13 cellular contexts compared by ENCODE assay signal in the genomic region with DNA sequence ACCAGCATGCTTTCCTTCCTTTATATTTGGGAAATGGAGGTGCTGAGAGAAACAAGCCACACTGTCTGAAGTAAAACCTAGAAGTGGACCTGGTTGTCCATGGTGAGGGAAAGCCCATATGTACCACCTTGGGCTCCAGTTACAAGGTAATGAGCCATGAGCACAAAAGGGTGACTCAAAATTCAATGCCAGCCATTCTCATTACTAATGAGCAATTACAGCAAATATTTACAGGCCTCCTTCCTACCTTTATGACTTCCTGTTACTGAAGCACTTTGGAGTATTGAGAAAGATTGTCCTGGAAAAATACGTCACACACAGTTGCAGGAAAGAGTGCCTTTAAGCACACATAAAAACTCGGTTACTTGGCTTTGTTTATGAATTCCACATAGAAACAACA. TPM values are rescaled to one million over a fixed set of nuclear protein-coding genes. Genes with fewer than 3 reads are reported as not detected.
A peak's percentile ranks its signal among the peaks of the same experiment; 100 is the strongest.
DNase-seq lines count a peak whose midpoint lies in the region; ATAC-seq, FAIRE-seq and TF ChIP-seq lines count a peak whose summit lies in the region.
"Had no signal": no experiment of that assay in that cellular context is flagged by ENCODE, and none has a peak within 500 bp of the region (broad histone marks: within the 10 kb centered on the region; RNA-seq: fewer than 3 reads in every experiment).

No MANE protein-coding gene starts in this region.

- H3K27ac ChIP-seq in lung (ENCODE audit: low read depth in 1 of 2, low read length in 1 of 2) = peak overlapping the region; percentile 64 to 80

- H3K27me3 Mint-ChIP-seq in activated CD4-positive, alpha-beta T cell treated with anti-CD3 and anti-CD28 coated beads, Interleukin-2, amount 10 ng/mL, durations not matched to agents 24 days and 14 days = peaks cover 63% of the 10 kb centered on the region

- H3K4me3 ChIP-seq in bronchial epithelial cell (ENCODE audit: low read depth, low read length) = no peak overlapping the region
- no peak overlapping the region for H3K4me3 ChIP-seq in lung

- no peak overlapping the region for H3K27ac Mint-ChIP-seq in activated CD4-positive, alpha-beta T cell treated with anti-CD3 and anti-CD28 coated beads, Interleukin-2, amount 10 ng/mL, durations not matched to agents 24 days and 14 days
- H3K27ac Mint-ChIP-seq: activated CD4-positive, alpha-beta memory T cell treated with anti-CD3 and anti-CD28 coated beads for 36 hours; CD8-positive, alpha-beta memory T cell had no signal

- H3K4me1 ChIP-seq in lung (ENCODE audit: control insufficient read depth in 2 of 2, insufficient read depth in 2 of 2, low read length in 2 of 2) = peaks cover 30 to 76% of the 10 kb centered on the region in 2 donors

- no peaks in the 10 kb centered on the region for H3K9me3 ChIP-seq in lung (ENCODE audit: control insufficient read depth in 2 of 2, insufficient read depth in 1 of 2, low read length in 1 of 2)

- ATAC-seq in lung (ENCODE audit: insufficient read depth, low FRiP score) (peak; percentile 50), GM19023 (IDR thresholded peaks at IDR 0.05; ENCODE audit: unreplicated experiment) (no peak), GM19328 (IDR thresholded peaks at IDR 0.05; ENCODE audit: unreplicated experiment) (no peak)

- peaks cover 15% of the 10 kb centered on the region for H3K9me3 Mint-ChIP-seq in activated CD4-positive, alpha-beta T cell treated with anti-CD3 and anti-CD28 coated beads, Interleukin-2, amount 10 ng/mL, durations not matched to agents 24 days and 14 days
- H3K9me3 Mint-ChIP-seq: CD8-positive, alpha-beta memory T cell had no signal

- H3K27me3 ChIP-seq in bronchial epithelial cell (ENCODE audit: control insufficient read depth, insufficient read depth, low read length) (no peaks in the 10 kb centered on the region), lung (ENCODE audit: control insufficient read depth, insufficient read depth) (no peaks in the 10 kb centered on the region)

- peaks cover 8% of the 10 kb centered on the region for H3K36me3 Mint-ChIP-seq in activated CD4-positive, alpha-beta T cell treated with anti-CD3 and anti-CD28 coated beads, Interleukin-2, amount 10 ng/mL, durations not matched to agents 24 days and 14 days (ENCODE audit: low read depth)

- DNase-seq in COR-L47 (lab: John Stamatoyannopoulos, UW) = peak; percentile 75
- peak; percentile 88 for DNase-seq in NCI-H146 (lab: John Stamatoyannopoulos, UW)
- DNase-seq in bronchial epithelial cell (ENCODE audit: low read depth) = peak; percentile 99
- no peak for DNase-seq in lung (ENCODE audit: low spot score)
- no peak for DNase-seq in activated CD4-positive, alpha-beta T cell treated with anti-CD3 and anti-CD28 coated beads, Interleukin-2, amount 10 ng/mL, durations not matched to agents 24 days and 14 days
- no peak for DNase-seq in NCI-H1694 treated with DMSO at 0.1 percent for 48 hours (lab: John Stamatoyannopoulos, UW)
- DNase-seq: caudate nucleus; CD8-positive, alpha-beta memory T cell; midbrain; NCI-H526 treated with DMSO at 0.1 percent for 48 hours had no signal

- no peak for FAIRE-seq in bronchial epithelial cell (lab: Jason Lieb, UNC)

- H3K36me3 ChIP-seq in bronchial epithelial cell (ENCODE audit: control insufficient read depth, insufficient read depth, low read length) (no peaks in the 10 kb centered on the region), lung (ENCODE audit: control insufficient read depth in 2 of 2, insufficient read depth in 2 of 2, low read length in 2 of 2) (no peaks in the 10 kb centered on the region)

- H3K4me3 Mint-ChIP-seq in activated CD4-positive, alpha-beta T cell treated with anti-CD3 and anti-CD28 coated beads, Interleukin-2, amount 10 ng/mL, durations not matched to agents 24 days and 14 days = no peak overlapping the region
- H3K4me3 Mint-ChIP-seq: activated CD4-positive, alpha-beta memory T cell treated with anti-CD3 and anti-CD28 coated beads for 36 hours had no signal

- no peak for TF ChIP-seq CTCF in bronchial epithelial cell (IDR thresholded peaks at IDR 0.05; ENCODE audit: insufficient read depth, low read length, severe bottlenecking)
- no peak for TF ChIP-seq CTCF in lung (IDR thresholded peaks at IDR 0.05; ENCODE audit: control extremely low read depth, extremely low read depth)

- H3K4me1 Mint-ChIP-seq in activated CD4-positive, alpha-beta T cell treated with anti-CD3 and anti-CD28 coated beads, Interleukin-2, amount 10 ng/mL, durations not matched to agents 24 days and 14 days = peaks cover 31% of the 10 kb centered on the region

- intact Hi-C loops in activated CD4-positive, alpha-beta T cell treated with anti-CD3 and anti-CD28 coated beads, Interleukin-2, amount 10 ng/mL, durations not matched to agents 24 days and 14 days (cut with micrococcal nuclease) = no loop called here

- WGBS in lung, 2 donors = 17 to 20% methylated on average over 2 of the region's 2 CpGs

RNA-seq across cellular contexts. Expression of a gene that starts 9.1 kb away (rescaled TPM):
- 99.8 and 102 TPM in 2 replicates for total RNA-seq in bronchial epithelial cell
- 1,000 to 10,000 TPM in 1 of 2 donors, 100 to 1,000 TPM in 1; 424 to 1,051 TPM for total RNA-seq in lung
- polyA plus RNA-seq in lung = 100 to 1,000 TPM; 233 to 337 TPM
- total RNA-seq in activated CD4-positive, alpha-beta T cell treated with anti-CD3 and anti-CD28 coated beads, Interleukin-2, amount 10 ng/mL, durations not matched to agents 24 days and 14 days = 16.2 and 19.4 TPM in 2 replicates

Comparison
In these comparisons a context has a peak if more than half of its experiments do, and no peak if none do; other contexts are left out.
1. DNase-seq: peak in COR-L47 (single experiment), NCI-H146 (single experiment) and bronchial epithelial cell (single experiment); none in lung (single experiment), activated CD4-positive, alpha-beta T cell treated with anti-CD3 and anti-CD28 coated beads, Interleukin-2, amount 10 ng/mL, durations not matched to agents 24 days and 14 days (single experiment) and NCI-H1694 treated with DMSO at 0.1 percent for 48 hours (single experiment).